Comparison of ENCODE assay signal across 1 cellular context in the genomic region with DNA sequence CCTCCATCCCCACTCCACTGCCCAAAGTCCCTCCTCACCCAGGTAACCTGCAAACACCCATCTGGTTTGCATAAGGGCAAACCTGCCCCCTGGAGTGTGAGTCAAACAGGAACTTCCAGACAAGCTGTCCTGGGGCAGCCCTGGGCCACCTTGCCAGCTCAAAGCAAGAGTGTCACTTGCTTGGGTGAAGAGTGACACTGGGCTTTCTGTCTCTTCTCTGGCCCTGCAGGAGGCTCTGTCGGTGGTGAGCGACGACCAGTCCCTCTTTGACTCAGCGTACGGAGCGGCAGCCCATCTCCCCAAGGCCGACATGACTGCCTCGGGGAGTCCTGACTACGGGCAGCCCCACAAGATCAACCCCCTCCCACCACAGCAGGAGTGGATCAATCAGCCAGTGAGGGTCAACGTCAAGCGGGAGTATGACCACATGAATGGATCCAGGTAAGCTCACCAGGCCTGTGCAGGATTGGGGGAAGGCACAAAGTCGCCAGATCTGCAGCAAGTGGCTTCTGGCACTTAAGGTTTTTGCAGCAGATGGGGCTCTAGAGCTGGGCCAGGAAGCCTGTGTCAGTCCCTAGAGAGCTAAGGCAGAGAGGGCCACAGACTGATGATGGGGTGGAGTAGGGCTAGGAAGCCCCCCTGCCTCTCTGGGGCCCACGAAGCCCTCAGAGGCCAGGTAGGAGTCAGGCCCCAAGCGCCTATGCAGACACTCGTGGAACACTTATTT.
TF ChIP-seq lines count a peak whose summit lies in the region.

No MANE protein-coding gene starts in this region.

TF ChIP-seq in GM12878, 131 proteins besides CTCF, POLR2A, EP300 and RAD21 (continued from another document):
- TF ChIP-seq, protein P1, sequence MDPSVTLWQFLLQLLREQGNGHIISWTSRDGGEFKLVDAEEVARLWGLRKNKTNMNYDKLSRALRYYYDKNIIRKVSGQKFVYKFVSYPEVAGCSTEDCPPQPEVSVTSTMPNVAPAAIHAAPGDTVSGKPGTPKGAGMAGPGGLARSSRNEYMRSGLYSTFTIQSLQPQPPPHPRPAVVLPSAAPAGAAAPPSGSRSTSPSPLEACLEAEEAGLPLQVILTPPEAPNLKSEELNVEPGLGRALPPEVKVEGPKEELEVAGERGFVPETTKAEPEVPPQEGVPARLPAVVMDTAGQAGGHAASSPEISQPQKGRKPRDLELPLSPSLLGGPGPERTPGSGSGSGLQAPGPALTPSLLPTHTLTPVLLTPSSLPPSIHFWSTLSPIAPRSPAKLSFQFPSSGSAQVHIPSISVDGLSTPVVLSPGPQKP (IDR thresholded peaks at IDR 0.05; ENCODE audit: low read depth, low read length), result no peak
- peak; percentile 94 for TF ChIP-seq JUNB (IDR thresholded peaks at IDR 0.05)
- no peak for TF ChIP-seq BRCA1 (IDR thresholded peaks at IDR 0.05; ENCODE audit: low read depth, low read length)
- TF ChIP-seq, protein P2, sequence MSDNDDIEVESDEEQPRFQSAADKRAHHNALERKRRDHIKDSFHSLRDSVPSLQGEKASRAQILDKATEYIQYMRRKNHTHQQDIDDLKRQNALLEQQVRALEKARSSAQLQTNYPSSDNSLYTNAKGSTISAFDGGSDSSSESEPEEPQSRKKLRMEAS (IDR thresholded peaks at IDR 0.05; ENCODE audit: low read depth, low read length), result no peak
- TF ChIP-seq, protein P3, sequence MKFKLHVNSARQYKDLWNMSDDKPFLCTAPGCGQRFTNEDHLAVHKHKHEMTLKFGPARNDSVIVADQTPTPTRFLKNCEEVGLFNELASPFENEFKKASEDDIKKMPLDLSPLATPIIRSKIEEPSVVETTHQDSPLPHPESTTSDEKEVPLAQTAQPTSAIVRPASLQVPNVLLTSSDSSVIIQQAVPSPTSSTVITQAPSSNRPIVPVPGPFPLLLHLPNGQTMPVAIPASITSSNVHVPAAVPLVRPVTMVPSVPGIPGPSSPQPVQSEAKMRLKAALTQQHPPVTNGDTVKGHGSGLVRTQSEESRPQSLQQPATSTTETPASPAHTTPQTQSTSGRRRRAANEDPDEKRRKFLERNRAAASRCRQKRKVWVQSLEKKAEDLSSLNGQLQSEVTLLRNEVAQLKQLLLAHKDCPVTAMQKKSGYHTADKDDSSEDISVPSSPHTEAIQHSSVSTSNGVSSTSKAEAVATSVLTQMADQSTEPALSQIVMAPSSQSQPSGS (IDR thresholded peaks at IDR 0.05; ENCODE audit: low read length), result no peak
- TF ChIP-seq CREM (IDR thresholded peaks at IDR 0.05; ENCODE audit: low read depth), result 0 out of 2 replicates have a peak, but pooled peaks have one; percentile 31
- TF ChIP-seq ZNF207 (IDR thresholded peaks at IDR 0.05; ENCODE audit: borderline replicate concordance), result no peak
- peak; percentile 75; the same call in 1 of the 2 replicates for TF ChIP-seq JUND (IDR thresholded peaks at IDR 0.05; ENCODE audit: low read depth, low read length)
- TF ChIP-seq, protein P4, sequence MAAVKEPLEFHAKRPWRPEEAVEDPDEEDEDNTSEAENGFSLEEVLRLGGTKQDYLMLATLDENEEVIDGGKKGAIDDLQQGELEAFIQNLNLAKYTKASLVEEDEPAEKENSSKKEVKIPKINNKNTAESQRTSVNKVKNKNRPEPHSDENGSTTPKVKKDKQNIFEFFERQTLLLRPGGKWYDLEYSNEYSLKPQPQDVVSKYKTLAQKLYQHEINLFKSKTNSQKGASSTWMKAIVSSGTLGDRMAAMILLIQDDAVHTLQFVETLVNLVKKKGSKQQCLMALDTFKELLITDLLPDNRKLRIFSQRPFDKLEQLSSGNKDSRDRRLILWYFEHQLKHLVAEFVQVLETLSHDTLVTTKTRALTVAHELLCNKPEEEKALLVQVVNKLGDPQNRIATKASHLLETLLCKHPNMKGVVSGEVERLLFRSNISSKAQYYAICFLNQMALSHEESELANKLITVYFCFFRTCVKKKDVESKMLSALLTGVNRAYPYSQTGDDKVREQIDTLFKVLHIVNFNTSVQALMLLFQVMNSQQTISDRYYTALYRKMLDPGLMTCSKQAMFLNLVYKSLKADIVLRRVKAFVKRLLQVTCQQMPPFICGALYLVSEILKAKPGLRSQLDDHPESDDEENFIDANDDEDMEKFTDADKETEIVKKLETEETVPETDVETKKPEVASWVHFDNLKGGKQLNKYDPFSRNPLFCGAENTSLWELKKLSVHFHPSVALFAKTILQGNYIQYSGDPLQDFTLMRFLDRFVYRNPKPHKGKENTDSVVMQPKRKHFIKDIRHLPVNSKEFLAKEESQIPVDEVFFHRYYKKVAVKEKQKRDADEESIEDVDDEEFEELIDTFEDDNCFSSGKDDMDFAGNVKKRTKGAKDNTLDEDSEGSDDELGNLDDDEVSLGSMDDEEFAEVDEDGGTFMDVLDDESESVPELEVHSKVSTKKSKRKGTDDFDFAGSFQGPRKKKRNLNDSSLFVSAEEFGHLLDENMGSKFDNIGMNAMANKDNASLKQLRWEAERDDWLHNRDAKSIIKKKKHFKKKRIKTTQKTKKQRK (IDR thresholded peaks at IDR 0.05; ENCODE audit: low read depth, low read length), result no peak
- TF ChIP-seq, protein P5, sequence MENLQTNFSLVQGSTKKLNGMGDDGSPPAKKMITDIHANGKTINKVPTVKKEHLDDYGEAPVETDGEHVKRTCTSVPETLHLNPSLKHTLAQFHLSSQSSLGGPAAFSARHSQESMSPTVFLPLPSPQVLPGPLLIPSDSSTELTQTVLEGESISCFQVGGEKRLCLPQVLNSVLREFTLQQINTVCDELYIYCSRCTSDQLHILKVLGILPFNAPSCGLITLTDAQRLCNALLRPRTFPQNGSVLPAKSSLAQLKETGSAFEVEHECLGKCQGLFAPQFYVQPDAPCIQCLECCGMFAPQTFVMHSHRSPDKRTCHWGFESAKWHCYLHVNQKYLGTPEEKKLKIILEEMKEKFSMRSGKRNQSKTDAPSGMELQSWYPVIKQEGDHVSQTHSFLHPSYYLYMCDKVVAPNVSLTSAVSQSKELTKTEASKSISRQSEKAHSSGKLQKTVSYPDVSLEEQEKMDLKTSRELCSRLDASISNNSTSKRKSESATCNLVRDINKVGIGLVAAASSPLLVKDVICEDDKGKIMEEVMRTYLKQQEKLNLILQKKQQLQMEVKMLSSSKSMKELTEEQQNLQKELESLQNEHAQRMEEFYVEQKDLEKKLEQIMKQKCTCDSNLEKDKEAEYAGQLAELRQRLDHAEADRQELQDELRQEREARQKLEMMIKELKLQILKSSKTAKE (IDR thresholded peaks at IDR 0.05; ENCODE audit: low read depth, poor library complexity, severe bottlenecking), result peak; percentile 17
- TF ChIP-seq SRF (IDR thresholded peaks at IDR 0.05; ENCODE audit: low read depth in 2 of 2, low read length in 2 of 2), result 0 out of 4 replicates have a peak, but pooled peaks of 1 of the 2 experiments have one; percentile 59
- TF ChIP-seq TBL1XR1 (IDR thresholded peaks at IDR 0.05; ENCODE audit: low read depth, low read length), result peak; percentile 68; the same call in 1 of the 2 replicates
- no peak for TF ChIP-seq CBX3 (IDR thresholded peaks at IDR 0.05; ENCODE audit: borderline replicate concordance, low read depth)
- TF ChIP-seq ZZZ3 (IDR thresholded peaks at IDR 0.05; ENCODE audit: control insufficient read depth, insufficient read length, low read depth), result no peak
- no peak for TF ChIP-seq SREBF2 (IDR thresholded peaks at IDR 0.05; ENCODE audit: low read length)
